2 cellular contexts compared by ENCODE assay signal in the genomic region with DNA sequence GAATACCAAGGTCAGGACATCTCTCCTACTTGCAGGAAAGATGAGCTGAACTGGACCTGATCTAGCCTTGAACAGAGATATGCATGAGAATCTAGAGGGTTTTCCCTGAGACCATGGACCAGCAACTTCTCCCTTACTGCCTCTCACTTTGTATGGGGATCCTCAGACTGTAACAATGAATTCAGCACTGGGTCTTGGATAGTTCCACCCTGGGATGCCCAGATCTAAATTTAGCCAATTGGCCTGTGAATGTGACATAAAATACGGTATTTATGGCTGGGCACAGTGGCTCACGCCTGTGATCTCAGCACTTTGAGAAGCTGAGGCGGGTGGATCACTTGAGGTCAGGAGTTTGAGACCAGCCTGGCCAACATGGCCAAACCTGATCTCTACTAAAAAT.
A peak's percentile ranks its signal among the peaks of the same experiment; 100 is the strongest.
TF ChIP-seq lines count a peak whose summit lies in the region.

No MANE protein-coding gene starts in this region.

TF ChIP-seq in GM23338, 12 proteins besides CTCF, POLR2A, EP300 and RAD21 (continued from another document):
- TF ChIP-seq, protein P1, sequence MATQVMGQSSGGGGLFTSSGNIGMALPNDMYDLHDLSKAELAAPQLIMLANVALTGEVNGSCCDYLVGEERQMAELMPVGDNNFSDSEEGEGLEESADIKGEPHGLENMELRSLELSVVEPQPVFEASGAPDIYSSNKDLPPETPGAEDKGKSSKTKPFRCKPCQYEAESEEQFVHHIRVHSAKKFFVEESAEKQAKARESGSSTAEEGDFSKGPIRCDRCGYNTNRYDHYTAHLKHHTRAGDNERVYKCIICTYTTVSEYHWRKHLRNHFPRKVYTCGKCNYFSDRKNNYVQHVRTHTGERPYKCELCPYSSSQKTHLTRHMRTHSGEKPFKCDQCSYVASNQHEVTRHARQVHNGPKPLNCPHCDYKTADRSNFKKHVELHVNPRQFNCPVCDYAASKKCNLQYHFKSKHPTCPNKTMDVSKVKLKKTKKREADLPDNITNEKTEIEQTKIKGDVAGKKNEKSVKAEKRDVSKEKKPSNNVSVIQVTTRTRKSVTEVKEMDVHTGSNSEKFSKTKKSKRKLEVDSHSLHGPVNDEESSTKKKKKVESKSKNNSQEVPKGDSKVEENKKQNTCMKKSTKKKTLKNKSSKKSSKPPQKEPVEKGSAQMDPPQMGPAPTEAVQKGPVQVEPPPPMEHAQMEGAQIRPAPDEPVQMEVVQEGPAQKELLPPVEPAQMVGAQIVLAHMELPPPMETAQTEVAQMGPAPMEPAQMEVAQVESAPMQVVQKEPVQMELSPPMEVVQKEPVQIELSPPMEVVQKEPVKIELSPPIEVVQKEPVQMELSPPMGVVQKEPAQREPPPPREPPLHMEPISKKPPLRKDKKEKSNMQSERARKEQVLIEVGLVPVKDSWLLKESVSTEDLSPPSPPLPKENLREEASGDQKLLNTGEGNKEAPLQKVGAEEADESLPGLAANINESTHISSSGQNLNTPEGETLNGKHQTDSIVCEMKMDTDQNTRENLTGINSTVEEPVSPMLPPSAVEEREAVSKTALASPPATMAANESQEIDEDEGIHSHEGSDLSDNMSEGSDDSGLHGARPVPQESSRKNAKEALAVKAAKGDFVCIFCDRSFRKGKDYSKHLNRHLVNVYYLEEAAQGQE (IDR thresholded peaks at IDR 0.05; ENCODE audit: unreplicated experiment) = peak; percentile 57
- no peak for TF ChIP-seq EZH2 (IDR thresholded peaks at IDR 0.05; ENCODE audit: low read depth, unreplicated experiment)

TF ChIP-seq in Ishikawa, 13 proteins besides CTCF, POLR2A, EP300 and RAD21:
- TF ChIP-seq, protein P1 (IDR thresholded peaks at IDR 0.05; ENCODE audit: low read depth) = peak; percentile 75
- TF ChIP-seq EGR1 (IDR thresholded peaks at IDR 0.05) = no peak
TF ChIP-seq in Ishikawa: peak in this region for 1.
